In the genomic region with DNA sequence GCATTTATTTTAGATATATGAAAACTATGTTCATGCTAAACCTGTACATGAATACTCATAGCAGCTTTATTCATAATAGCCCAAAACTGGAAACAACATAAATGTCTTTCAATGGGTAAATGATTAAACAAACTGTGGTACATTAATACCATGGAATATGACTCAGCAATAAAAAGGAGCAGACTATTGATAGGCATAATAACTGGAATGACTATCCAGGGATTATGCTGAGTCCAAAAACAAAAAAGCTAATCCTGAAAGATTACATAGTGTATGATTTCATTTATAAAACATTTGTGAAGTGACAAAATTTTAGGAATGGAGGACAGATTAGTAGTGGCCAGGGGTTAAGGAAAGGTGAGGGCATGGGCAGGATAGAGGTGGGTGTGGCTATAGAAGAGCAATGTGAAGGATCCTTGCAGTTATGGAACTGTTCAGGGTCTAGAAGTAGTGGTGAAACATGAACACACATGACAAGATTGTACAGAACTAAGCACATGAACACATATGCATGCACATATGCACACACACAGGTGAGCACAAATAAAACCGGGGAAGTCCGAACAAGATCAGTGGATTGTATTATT, we compare ENCODE assay signal across 21 cellular contexts.
A peak's percentile ranks its signal among the peaks of the same experiment; 100 is the strongest.
DNase-seq lines count a peak whose midpoint lies in the region; ATAC-seq, FAIRE-seq and TF ChIP-seq lines count a peak whose summit lies in the region.
"Had no signal": no experiment of that assay in that cellular context is flagged by ENCODE, and none has a peak within 500 bp of the region (broad histone marks: within the 10 kb centered on the region; RNA-seq: fewer than 3 reads in every experiment).

No MANE protein-coding gene starts in this region.

- TF ChIP-seq POLR2A in A549 (IDR thresholded peaks at IDR 0.05; ENCODE audit: low read length) (no peak), K562 (conservative IDR thresholded peaks at IDR 0.05) (no peak), stomach (IDR thresholded peaks at IDR 0.05) (no peak)

- H4K20me1 ChIP-seq in K562 (replicated peaks; ENCODE audit: control insufficient read depth, insufficient read depth, low read length) = no peaks in the 10 kb centered on the region

- BruUV-seq in K562 (replicated peaks; lab: Mats Ljungman, UMichigan) = no TSS peak

- TF ChIP-seq CTCF in A549 (IDR thresholded peaks at IDR 0.05) = no peak
- no peak for TF ChIP-seq CTCF in K562 (IDR thresholded peaks at IDR 0.05 in 2 of 3, conservative IDR thresholded peaks at IDR 0.05 in 1 of 3; ENCODE audit: insufficient read depth in 2 of 3, low read depth in 1 of 3, low read length in 3 of 3)
- TF ChIP-seq CTCF in stomach (IDR thresholded peaks at IDR 0.05) = no peak

- peak overlapping the region; percentile 14 for H2BK15ac ChIP-seq in mesendoderm (replicated peaks; ENCODE audit: low read depth)

- H3K4me1 ChIP-seq in A549 = peaks cover 11% of the 10 kb centered on the region
- H3K4me1 ChIP-seq in K562 (replicated peaks in 1 of 2; ENCODE audit: control insufficient read depth in 2 of 2, insufficient read depth in 2 of 2, low read length in 2 of 2) = no peaks in the 10 kb centered on the region
- H3K4me1 ChIP-seq in mesendoderm (ENCODE audit: control insufficient read depth, low read depth, low read length) = peaks cover 1% of the 10 kb centered on the region
- H3K4me1 ChIP-seq in stomach = peaks cover 0 to 22% (median 14%) of the 10 kb centered on the region in 4 donors
- H3K4me1 ChIP-seq: BE2C, SJCRH30 had no signal

- H3K4me3 ChIP-seq in A549 = no peak overlapping the region
- H3K4me3 ChIP-seq in K562 = no peak overlapping the region
- H3K4me3 ChIP-seq in mesendoderm (ENCODE audit: low read length) = no peak overlapping the region
- no peak overlapping the region for H3K4me3 ChIP-seq in stomach
- H3K4me3 ChIP-seq: SJCRH30 had no signal

- H2AFZ ChIP-seq in K562 (ENCODE audit: low read depth, low read length) = no peak overlapping the region

- H4K5ac ChIP-seq in mesendoderm (ENCODE audit: low read length) = no peak overlapping the region

- no peak overlapping the region for H3K4ac ChIP-seq in mesendoderm (ENCODE audit: low read depth, low read length)

- 100% methylated on average over 2 of the region's 2 CpGs for WGBS in A549 (ENCODE audit: missing lambda C conversion rate)
- WGBS in K562 (ENCODE audit: insufficient coverage, low coverage, missing lambda C conversion rate) = 0% methylated on average over 2 of the region's 2 CpGs
- WGBS in mesendoderm (ENCODE audit: extremely low coverage, insufficient coverage, low lambda C conversion rate) = no CpG with 5 or more reads among the region's 2 CpGs
- WGBS in stomach, 5 donors = 91 to 99% (median 98%) methylated on average over 2 of the region's 2 CpGs

- H3K4me2 ChIP-seq in A549 (peak overlapping the region; percentile 31), K562 (ENCODE audit: insufficient read depth, low read length) (no peak overlapping the region), mesendoderm (ENCODE audit: low read length) (no peak overlapping the region)

- H2AK5ac ChIP-seq in mesendoderm (ENCODE audit: low read length) = peak overlapping the region; percentile 4

- H3K9me3 ChIP-seq in A549 = no peaks in the 10 kb centered on the region
- H3K9me3 ChIP-seq in K562 (replicated peaks; ENCODE audit: control insufficient read depth, insufficient read depth, low read depth, low read length) = no peaks in the 10 kb centered on the region
- no peaks in the 10 kb centered on the region for H3K9me3 ChIP-seq in stomach
- H3K9me3 ChIP-seq: BE2C, SJCRH30 had no signal

- H3K27me3 ChIP-seq in K562 (ENCODE audit: control insufficient read depth in 2 of 2, insufficient read depth in 2 of 2, low read length in 2 of 2) (no peaks in the 10 kb centered on the region), mesendoderm (ENCODE audit: insufficient read depth, low read length, poor library complexity) (no peaks in the 10 kb centered on the region), stomach (no peaks in the 10 kb centered on the region)
- H3K27me3 ChIP-seq: BE2C, SJCRH30 had no signal

- H3K56ac ChIP-seq in mesendoderm (ENCODE audit: low read length) = no peak overlapping the region

- no peak for TF ChIP-seq EP300 in A549 (IDR thresholded peaks at IDR 0.05)
- no peak for TF ChIP-seq EP300 in K562 (IDR thresholded peaks at IDR 0.05; ENCODE audit: low read length)
- no peak for TF ChIP-seq EP300 in stomach (IDR thresholded peaks at IDR 0.05)

- no peaks in the 10 kb centered on the region for H3K79me2 ChIP-seq in K562 (ENCODE audit: control insufficient read depth, insufficient read depth, low read length)
- no peaks in the 10 kb centered on the region for H3K79me2 ChIP-seq in mesendoderm (ENCODE audit: control insufficient read depth, insufficient read depth, low read length)

- H3K23ac ChIP-seq in mesendoderm (ENCODE audit: low read length) = no peak overlapping the region

- CTCF ChIA-PET in A549 (lab: Yijun Ruan, JAX) (interaction anchor here (1.3 kb wide), 1 partner anchor 12 kb away, joined by 4 read pairs; no protein-coding TSS in a partner anchor), K562 (lab: Yijun Ruan, JAX; ENCODE audit: low intra/inter-chr PET ratio) (no interaction called here)

- H3K9me1 ChIP-seq in K562 (ENCODE audit: control insufficient read depth, insufficient read depth, low read length) = no peaks in the 10 kb centered on the region

- no peak overlapping the region for H3K18ac ChIP-seq in mesendoderm (ENCODE audit: low read length)

- POLR2A ChIA-PET in A549 (lab: Yijun Ruan, JAX) (no interaction called here), K562 (lab: Yijun Ruan, JAX) (no interaction called here)

- ATAC-seq in A549 = peak in 1 of 2 experiments; percentile 37; a peak in 2 of 6 replicates
- no peak for ATAC-seq in K562
- no peak for ATAC-seq in HG02938 (IDR thresholded peaks at IDR 0.05; ENCODE audit: unreplicated experiment)
- ATAC-seq: Panc1 had no signal

- H3K27ac ChIP-seq in A549 = peak overlapping the region; percentile 27 to 62; a peak in 4 of 6 replicates
- no peak overlapping the region for H3K27ac ChIP-seq in K562 (ENCODE audit: extremely low read depth, low read depth, low read length)
- no peak overlapping the region for H3K27ac ChIP-seq in mesendoderm (ENCODE audit: low read depth, low read length)
- no peak overlapping the region for H3K27ac ChIP-seq in stomach
- H3K27ac ChIP-seq: SJCRH30 had no signal

- DNase-seq in A549 (ENCODE audit: low read depth in 1 of 2, low spot score in 1 of 2) (peak in 1 of 2 experiments; percentile 26), HT-29 (ENCODE audit: low spot score) (peak; percentile 22), K562 (ENCODE audit: extremely low read depth in 1 of 4, low spot score in 3 of 4) (no peak), mesendoderm (no peak), stomach (no peak), NCI-H1417 (lab: John Stamatoyannopoulos, UW) (no peak), NCI-H1417 treated with DMSO at 0.1 percent for 48 hours (lab: John Stamatoyannopoulos, UW) (no peak)
- DNase-seq: BE2C, DMS79 treated with DMSO at 0.1 percent for 48 hours, H9, KBM-7, NCI-H1092, NCI-H146, NCI-H2029, NCI-H2227 treated with DMSO at 0.1 percent for 48 hours, NCI-H510A, SJCRH30, T-helper 1 cell had no signal

- no peak overlapping the region for H3K9ac ChIP-seq in K562 (ENCODE audit: insufficient read depth in 1 of 2, low read depth in 2 of 2, low read length in 2 of 2)
- H3K9ac ChIP-seq in mesendoderm (ENCODE audit: low read length) = no peak overlapping the region

- no peak overlapping the region for H4K8ac ChIP-seq in mesendoderm (ENCODE audit: low read depth, low read length)

- H3K36me3 ChIP-seq in K562 (ENCODE audit: control insufficient read depth, insufficient read depth, low read length) = no peaks in the 10 kb centered on the region
- H3K36me3 ChIP-seq in mesendoderm (ENCODE audit: control insufficient read depth, insufficient read depth, low read length) = no peaks in the 10 kb centered on the region
- no peaks in the 10 kb centered on the region for H3K36me3 ChIP-seq in stomach
- H3K36me3 ChIP-seq: BE2C, SJCRH30 had no signal

- H3K79me1 ChIP-seq in mesendoderm (ENCODE audit: low read length) = no peaks in the 10 kb centered on the region

- in situ Hi-C loops in K562 (cut with MboI) = loop anchor here (25.0 kb wide), 1 partner anchor 1523 kb away; no protein-coding TSS in a partner anchor

- intact Hi-C loops in K562 (cut with micrococcal nuclease) = no loop called here
- intact Hi-C loops in stomach (cut with DNase I; ENCODE audit: low total_unique reads) = no loop called here

- FAIRE-seq in A549 (lab: Jason Lieb, UNC) = no peak
- no peak for FAIRE-seq in K562 (lab: Jason Lieb, UNC)
- FAIRE-seq: A204.1 had no signal

- no peak overlapping the region for H2BK120ac ChIP-seq in mesendoderm (ENCODE audit: low read depth, low read length)

- no peak overlapping the region for H2BK5ac ChIP-seq in mesendoderm (ENCODE audit: low read length)

- no peak for TF ChIP-seq RAD21 in A549 (conservative IDR thresholded peaks at IDR 0.05 in 1 of 2, IDR thresholded peaks at IDR 0.05 in 1 of 2)
- no peak for TF ChIP-seq RAD21 in K562 (CRISPR knock-in tag; conservative IDR thresholded peaks at IDR 0.05 in 1 of 2, IDR thresholded peaks at IDR 0.05 in 1 of 2)

TF ChIP-seq in A549, 52 proteins besides CTCF, POLR2A, EP300 and RAD21 (continues in another document):
- TF ChIP-seq GATA3 (IDR thresholded peaks at IDR 0.05; ENCODE audit: borderline replicate concordance) (no peak), POLR2AphosphoS2 (conservative IDR thresholded peaks at IDR 0.05; ENCODE audit: low read length) (no peak), CEBPB (IDR thresholded peaks at IDR 0.05) (no peak), RCOR1 (IDR thresholded peaks at IDR 0.05; ENCODE audit: low read depth, low read length) (no peak), ZSCAN20 (CRISPR knock-in tag; IDR thresholded peaks at IDR 0.05) (no peak), KDM5A (IDR thresholded peaks at IDR 0.05) (no peak)

TF ChIP-seq in K562, 482 proteins besides CTCF, POLR2A, EP300 and RAD21:
- TF ChIP-seq ZFP30 (CRISPR knock-in tag; IDR thresholded peaks at IDR 0.05; ENCODE audit: borderline replicate concordance) (no peak), ZNF316 (IDR thresholded peaks at IDR 0.05) (peak; percentile 53), MAFF (IDR thresholded peaks at IDR 0.05; ENCODE audit: low read length) (0 out of 2 replicates have a peak, but pooled peaks have one; percentile 29)
- TF ChIP-seq, protein P1, sequence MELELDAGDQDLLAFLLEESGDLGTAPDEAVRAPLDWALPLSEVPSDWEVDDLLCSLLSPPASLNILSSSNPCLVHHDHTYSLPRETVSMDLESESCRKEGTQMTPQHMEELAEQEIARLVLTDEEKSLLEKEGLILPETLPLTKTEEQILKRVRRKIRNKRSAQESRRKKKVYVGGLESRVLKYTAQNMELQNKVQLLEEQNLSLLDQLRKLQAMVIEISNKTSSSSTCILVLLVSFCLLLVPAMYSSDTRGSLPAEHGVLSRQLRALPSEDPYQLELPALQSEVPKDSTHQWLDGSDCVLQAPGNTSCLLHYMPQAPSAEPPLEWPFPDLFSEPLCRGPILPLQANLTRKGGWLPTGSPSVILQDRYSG (tag; conservative IDR thresholded peaks at IDR 0.05; ENCODE audit: low read depth) = no peak

Comparison
In these comparisons a context has a peak if more than half of its experiments do, and no peak if none do; other contexts are left out.
1. H3K27ac ChIP-seq: peak in A549 (2 of 2); none in K562 (single experiment), mesendoderm (single experiment) and stomach (0 of 5).